ENCODE assay signal across 8 cellular contexts in genomic region chr1:18956189-18957135, GRCh38. TPM values are rescaled to one million over a fixed set of nuclear protein-coding genes. Genes with fewer than 3 reads are reported as not detected.
A peak's percentile ranks its signal among the peaks of the same experiment; 100 is the strongest.
DNase-seq lines count a peak whose midpoint lies in the region; ATAC-seq, FAIRE-seq and TF ChIP-seq lines count a peak whose summit lies in the region.

IFFO2 (minus strand) TSS chr1:18956676; CDS start chr1:18956332, 344 bp downstream.

- peak within 1 kb of the TSS; percentile 80 for H3K4me2 ChIP-seq in PC-9

- BruUV-seq in PC-9 (replicated peaks; lab: Mats Ljungman, UMichigan): no TSS peak

- H3K4me3 ChIP-seq in PC-9: peak within 1 kb of the TSS; percentile 80
- peak within 1 kb of the TSS; percentile 49 for H3K4me3 ChIP-seq in mucosa of stomach (ENCODE audit: low read length)

- no peak for TF ChIP-seq CTCF in D721Med (IDR thresholded peaks at IDR 0.05; ENCODE audit: insufficient read depth, missing control alignments)
- TF ChIP-seq CTCF in PC-9 (conservative IDR thresholded peaks at IDR 0.05): no peak

- CTCF ChIA-PET in PC-9 (lab: Charles Lee): interaction anchor here (0.5 to 2.4 kb wide), 3 partner anchors 15 to 49 kb away, joined by 3 to 10 read pairs (median 3); no protein-coding TSS in a partner anchor

- H3K9me3 ChIP-seq in PC-9 (ENCODE audit: insufficient read depth, low read depth) (no peaks in the 10 kb centered on the region), mucosa of stomach (ENCODE audit: control insufficient read depth, low read length) (no peaks in the 10 kb centered on the region)

- DNase-seq in D721Med (ENCODE audit: insufficient read length, low spot score) (peak; percentile 80), HUDEP-2 (lab: John Stamatoyannopoulos, UW; ENCODE audit: unreplicated experiment in 76 of 76) (peak in 75 of 76 experiments; percentile 16 to 97 (median 91)), PC-9 (peak; percentile 52 to 97), erythroblast (lab: John Stamatoyannopoulos, UW) (peak; percentile 91 to 97)
- peak; percentile 100 for DNase-seq in activated T-cell treated with anti-CD3 and anti-CD28 coated beads, Interleukin-2, amount 50 U/mL, for 24 hours
- peak; percentile 97 for DNase-seq in stimulated activated CD8-positive, alpha-beta memory T cell treated with anti-CD3 and anti-CD28 coated beads, Interleukin-4, amount 100 ng/mL, for 4 hours (ENCODE audit: low read depth in 2 of 2, low spot score in 1 of 2)

- no peak within 1 kb of the TSS for H3K27ac ChIP-seq in PC-9

- H3K27me3 Mint-ChIP-seq in activated T-cell treated with anti-CD3 and anti-CD28 coated beads, Interleukin-2, amount 50 U/mL, for 24 hours: no peaks in the 10 kb centered on the region

- FAIRE-seq in D721Med (lab: Jason Lieb, UNC): no peak

- peak; percentile 57 for ATAC-seq in GM21390 (IDR thresholded peaks at IDR 0.05; ENCODE audit: unreplicated experiment)

- peaks cover 63% of the 10 kb centered on the region for H3K4me1 Mint-ChIP-seq in activated T-cell treated with anti-CD3 and anti-CD28 coated beads, Interleukin-2, amount 50 U/mL, for 24 hours (ENCODE audit: low read depth)

- H3F3A ChIP-seq in PC-9 (ENCODE audit: insufficient read depth, low read depth): no peaks in the 10 kb centered on the region

- H4K20me1 ChIP-seq in PC-9 (ENCODE audit: insufficient read depth): peaks cover 7% of the 10 kb centered on the region

- peak within 1 kb of the TSS; percentile 66 for H3K9ac ChIP-seq in mucosa of stomach (ENCODE audit: low read length)

- peak within 1 kb of the TSS; percentile 85 for H3K27ac Mint-ChIP-seq in activated T-cell treated with anti-CD3 and anti-CD28 coated beads, Interleukin-2, amount 50 U/mL, for 24 hours

- H3K27me3 ChIP-seq in PC-9 (ENCODE audit: insufficient read depth, low read depth) (no peaks in the 10 kb centered on the region), mucosa of stomach (ENCODE audit: control insufficient read depth, insufficient read depth, low read length) (peaks cover 13% of the 10 kb centered on the region)

- H3K36me3 ChIP-seq in PC-9 (ENCODE audit: low read depth) (no peaks in the 10 kb centered on the region), mucosa of stomach (ENCODE audit: control insufficient read depth, insufficient read depth, low read length) (no peaks in the 10 kb centered on the region)

- H3K79me2 ChIP-seq in PC-9 (ENCODE audit: low read depth): peaks cover 41% of the 10 kb centered on the region

- POLR2A ChIA-PET in PC-9 (lab: Charles Lee; ENCODE audit: unreplicated experiment): interaction anchor here (0.5 to 0.6 kb wide), 3 partner anchors 29 to 202 kb away, joined by 5 to 6 read pairs (median 5); partner anchors contain the start of gene ALDH4A1

- H3K36me3 Mint-ChIP-seq in activated T-cell treated with anti-CD3 and anti-CD28 coated beads, Interleukin-2, amount 50 U/mL, for 24 hours (ENCODE audit: low read depth): peaks cover 33% of the 10 kb centered on the region

- peaks cover 20% of the 10 kb centered on the region for H3K4me1 ChIP-seq in PC-9 (replicated peaks; ENCODE audit: insufficient read depth)
- peaks cover 22% of the 10 kb centered on the region for H3K4me1 ChIP-seq in mucosa of stomach (ENCODE audit: control insufficient read depth, insufficient read depth, low read length)

- H3K9me3 Mint-ChIP-seq in activated T-cell treated with anti-CD3 and anti-CD28 coated beads, Interleukin-2, amount 50 U/mL, for 24 hours: no peaks in the 10 kb centered on the region

- no peak for TF ChIP-seq POLR2A in erythroblast (IDR thresholded peaks at IDR 0.05; ENCODE audit: low read length)

- H2AFZ ChIP-seq in PC-9: peak within 1 kb of the TSS; percentile 72

- H3K4me3 Mint-ChIP-seq in activated T-cell treated with anti-CD3 and anti-CD28 coated beads, Interleukin-2, amount 50 U/mL, for 24 hours: peak within 1 kb of the TSS; percentile 91

- H3K9me2 ChIP-seq in PC-9 (ENCODE audit: insufficient read depth): no peaks in the 10 kb centered on the region

- intact Hi-C loops in PC-9 (cut with micrococcal nuclease; ENCODE audit: unreplicated experiment): loop anchor here (1.0 to 10.0 kb wide), 3 partner anchors 30 to 54 kb away; partner anchors contain the start of gene ALDH4A1

RNA-seq across cellular contexts. Expression of gene IFFO2, which starts in this region (rescaled TPM):
- 11.7 and 16.5 TPM in 2 replicates for total RNA-seq in PC-9 (2021)
